In the genomic region with DNA sequence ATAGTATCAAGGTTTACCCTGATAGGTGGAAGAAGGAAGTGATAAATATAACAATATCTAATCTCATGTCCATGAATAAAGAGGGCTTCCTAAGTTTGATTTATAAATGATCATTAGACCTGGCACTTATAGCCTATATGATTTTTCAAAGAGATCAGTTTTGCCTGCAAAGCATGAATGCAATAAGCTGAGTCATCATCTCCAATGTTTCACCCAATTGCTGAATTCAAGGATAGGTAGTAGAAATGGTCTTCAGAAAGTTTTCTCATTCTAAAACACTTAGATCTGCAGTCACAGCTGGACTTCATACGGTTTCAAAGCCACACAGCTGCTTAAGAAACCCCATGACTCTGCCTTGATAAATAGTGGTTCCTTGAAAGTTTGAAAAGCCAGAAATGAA, we compare ENCODE assay signal across 3 cellular contexts.
TF ChIP-seq lines count a peak whose summit lies in the region.

No MANE protein-coding gene starts in this region.

TF ChIP-seq in A549, 52 proteins besides CTCF, POLR2A, EP300 and RAD21:
- no peak for TF ChIP-seq JUNB (IDR thresholded peaks at IDR 0.05)
- peak; percentile 64 for TF ChIP-seq MAFK (IDR thresholded peaks at IDR 0.05; ENCODE audit: partially characterized antibody)

TF ChIP-seq in IMR-90, 13 proteins besides CTCF, POLR2A, EP300 and RAD21:
- TF ChIP-seq RFX5 (IDR thresholded peaks at IDR 0.05; ENCODE audit: low read depth, low read length) (no peak), MAFK (IDR thresholded peaks at IDR 0.05; ENCODE audit: low read depth, low read length) (peak; percentile 79)

TF ChIP-seq in K562, 482 proteins besides CTCF, POLR2A, EP300 and RAD21:
- TF ChIP-seq ZNF77 (CRISPR knock-in tag; IDR thresholded peaks at IDR 0.05) (no peak), ZNF316 (IDR thresholded peaks at IDR 0.05) (peak; percentile 28; the same call in 1 of the 2 replicates)
